In genomic region chr15:99366013-99366412, GRCh38 we compare ENCODE assay signal across 20 cellular contexts.
"Had no signal": no experiment of that assay in that cellular context is flagged by ENCODE, and none has a peak within 500 bp of the region (broad histone marks: within the 10 kb centered on the region; RNA-seq: fewer than 3 reads in every experiment).

No MANE protein-coding gene starts in this region.

- H3K27me3 ChIP-seq: dorsolateral prefrontal cortex, gastrocnemius medialis, neural progenitor cell, right lobe of liver, stomach, testis, tibial artery had no signal

- H2AFZ ChIP-seq: neural progenitor cell, parathyroid adenoma had no signal

- H3K36me3 ChIP-seq: gastrocnemius medialis had no signal

- H3K27ac Mint-ChIP-seq: nephron; neural progenitor cell; progenitor cell of endocrine pancreas; stimulated activated naive B cell treated with anti-CD40 and anti-IgM and Interleukin-4, amounts not matched to agents 10 μg/mL and 1 μg/mL and 100 μg/mL, for 72 hours; type B pancreatic cell had no signal

- H3K9me3 ChIP-seq: gastrocnemius medialis, right lobe of liver, testis had no signal

- H3K4me1 Mint-ChIP-seq: nephron, neural progenitor cell had no signal

- H3K27me3 Mint-ChIP-seq: progenitor cell of endocrine pancreas; stimulated activated naive B cell treated with anti-CD40 and anti-IgM and Interleukin-4, amounts not matched to agents 10 μg/mL and 1 μg/mL and 100 μg/mL, for 72 hours; type B pancreatic cell had no signal

- DNase-seq: dorsolateral prefrontal cortex; effector CD4-positive, alpha-beta T cell; foreskin fibroblast; gastrocnemius medialis; head of caudate nucleus; left ventricle myocardium superior; lower lobe of right lung; right lobe of liver; small intestine; stimulated activated CD4-positive, alpha-beta T cell treated with anti-CD3 and anti-CD28 coated beads, Interleukin-15, amount 100 ng/mL, for 24 hours; stimulated activated CD4-positive, alpha-beta T cell treated with anti-CD3 and anti-CD28 coated beads, Interleukin-2, amount 100 ng/mL, for 48 hours; stimulated activated naive B cell treated with anti-CD40 and anti-IgM and Interleukin-4, amounts not matched to agents 10 μg/mL and 1 μg/mL and 100 μg/mL, for 72 hours; stomach; testis; tibial artery had no signal

- H3K4me3 ChIP-seq: dorsolateral prefrontal cortex, gastrocnemius medialis, lower lobe of right lung, neural progenitor cell, right lobe of liver, stomach, testis, tibial artery had no signal

- H3K4me2 ChIP-seq: neural progenitor cell had no signal

- H3K4me1 ChIP-seq: gastrocnemius medialis, lower lobe of right lung, neural progenitor cell, parathyroid adenoma, right lobe of liver, stomach, testis had no signal

- H3K9ac ChIP-seq: neural progenitor cell, parathyroid adenoma had no signal

- H3K4me3 Mint-ChIP-seq: nephron; neural progenitor cell; stimulated activated naive B cell treated with anti-CD40 and anti-IgM and Interleukin-4, amounts not matched to agents 10 μg/mL and 1 μg/mL and 100 μg/mL, for 72 hours; type B pancreatic cell had no signal

- H3K79me2 ChIP-seq: parathyroid adenoma had no signal

- ATAC-seq: gastrocnemius medialis, left ventricle myocardium superior, lower lobe of right lung, right lobe of liver had no signal

- H3K27ac ChIP-seq: gastrocnemius medialis, lower lobe of right lung, neural progenitor cell, parathyroid adenoma, right lobe of liver, stomach, testis, tibial artery had no signal
